In the genomic region with DNA sequence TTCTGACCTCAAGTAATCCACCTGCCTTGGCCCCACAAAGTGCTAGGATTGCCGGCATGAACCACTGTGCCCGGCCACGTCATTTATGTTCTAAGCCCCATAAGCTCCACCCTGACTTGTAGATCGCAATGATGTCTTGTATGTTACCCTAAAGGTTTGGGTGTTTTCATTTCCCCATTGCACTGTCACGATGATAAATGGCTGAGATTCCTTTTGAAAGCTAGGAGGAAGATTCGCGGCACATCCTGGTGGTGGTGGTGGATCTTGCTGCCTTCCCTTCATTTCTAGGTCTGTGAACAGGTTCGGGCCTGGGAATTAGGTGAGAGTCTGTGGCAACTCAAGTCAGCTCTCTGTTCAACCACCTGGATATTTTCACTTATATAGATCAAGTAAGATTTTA, we compare ENCODE assay signal across 26 cellular contexts. TPM values are rescaled to one million over a fixed set of nuclear protein-coding genes. Genes with fewer than 3 reads are reported as not detected.
DNase-seq lines count a peak whose midpoint lies in the region; ATAC-seq, FAIRE-seq and TF ChIP-seq lines count a peak whose summit lies in the region.
"Had no signal": no experiment of that assay in that cellular context is flagged by ENCODE, and none has a peak within 500 bp of the region (broad histone marks: within the 10 kb centered on the region; RNA-seq: fewer than 3 reads in every experiment).

No MANE protein-coding gene starts in this region.

- H3K4me3 ChIP-seq in astrocyte (ENCODE audit: insufficient read depth, low read depth, low read length) (no peak overlapping the region), gastrocnemius medialis (no peak overlapping the region)
- H3K4me3 ChIP-seq: GM12878, GM23338 had no signal

- H2AFZ ChIP-seq in astrocyte (ENCODE audit: low read depth, low read length) = no peak overlapping the region
- H2AFZ ChIP-seq: GM23338 had no signal

- ATAC-seq in gastrocnemius medialis (no peak), GM19035 (IDR thresholded peaks at IDR 0.05; ENCODE audit: unreplicated experiment) (no peak)
- ATAC-seq: GM12878, GM23338 had no signal

- H3K9me3 Mint-ChIP-seq in astrocyte (ENCODE audit: unreplicated experiment) = no peaks in the 10 kb centered on the region
- no peaks in the 10 kb centered on the region for H3K9me3 Mint-ChIP-seq in activated CD4-positive, alpha-beta memory T cell treated with anti-CD3 and anti-CD28 coated beads for 36 hours
- H3K9me3 Mint-ChIP-seq: CD4-positive, CD25-positive, alpha-beta regulatory T cell; GM23338 had no signal

- H4K20me1 ChIP-seq in astrocyte (ENCODE audit: insufficient read depth, low read length) = no peaks in the 10 kb centered on the region

- peaks cover 32% of the 10 kb centered on the region for H3K4me1 Mint-ChIP-seq in astrocyte (ENCODE audit: low read depth, unreplicated experiment)
- peaks cover 4% of the 10 kb centered on the region for H3K4me1 Mint-ChIP-seq in activated CD4-positive, alpha-beta memory T cell treated with anti-CD3 and anti-CD28 coated beads for 36 hours (ENCODE audit: low read depth)
- H3K4me1 Mint-ChIP-seq: GM23338 had no signal

- H3K4me3 Mint-ChIP-seq in astrocyte (ENCODE audit: unreplicated experiment) = no peak overlapping the region
- no peak overlapping the region for H3K4me3 Mint-ChIP-seq in activated CD4-positive, alpha-beta memory T cell treated with anti-CD3 and anti-CD28 coated beads for 36 hours
- H3K4me3 Mint-ChIP-seq: CD4-positive, CD25-positive, alpha-beta regulatory T cell; CD8-positive, alpha-beta memory T cell; GM23338 had no signal

- peak overlapping the region; percentile 44 for H3K27ac Mint-ChIP-seq in astrocyte (ENCODE audit: unreplicated experiment)
- H3K27ac Mint-ChIP-seq in activated CD4-positive, alpha-beta memory T cell treated with anti-CD3 and anti-CD28 coated beads for 36 hours = no peak overlapping the region
- H3K27ac Mint-ChIP-seq: GM23338 had no signal

- H3K9ac ChIP-seq in astrocyte (ENCODE audit: low read length) = no peak overlapping the region

- CTCF ChIA-PET in activated CD4-positive, alpha-beta memory T cell treated with anti-CD3 and anti-CD28 coated beads for 36 hours (lab: Charles Lee) = interaction anchor here (0.8 to 1.2 kb wide), 3 partner anchors 41 to 123 kb away, joined by 3 to 5 read pairs (median 4); no protein-coding TSS in a partner anchor

- POLR2A ChIA-PET in activated CD4-positive, alpha-beta memory T cell treated with anti-CD3 and anti-CD28 coated beads for 36 hours (lab: Charles Lee) = no interaction called here

- H3K79me2 ChIP-seq in astrocyte (ENCODE audit: insufficient read depth, low read length) = no peaks in the 10 kb centered on the region

- H3K4me2 ChIP-seq in astrocyte (ENCODE audit: low read length) = no peak overlapping the region
- H3K4me2 ChIP-seq: GM23338 had no signal

- no peak for TF ChIP-seq CTCF in astrocyte (IDR thresholded peaks at IDR 0.05; ENCODE audit: insufficient read depth, low read depth, low read length)
- TF ChIP-seq CTCF in gastrocnemius medialis (IDR thresholded peaks at IDR 0.05 in 4 of 5, conservative IDR thresholded peaks at IDR 0.05 in 1 of 5) = no peak

- intact Hi-C loops in gastrocnemius medialis (cut with DNase I; ENCODE audit: low total_unique reads) = no loop called here
- intact Hi-C loops in activated CD4-positive, alpha-beta memory T cell treated with anti-CD3 and anti-CD28 coated beads for 36 hours (cut with micrococcal nuclease) = no loop called here

- no peaks in the 10 kb centered on the region for H3K9me3 ChIP-seq in astrocyte (ENCODE audit: insufficient read depth, low read depth, low read length)
- H3K9me3 ChIP-seq in gastrocnemius medialis = no peaks in the 10 kb centered on the region
- H3K9me3 ChIP-seq: BE2C had no signal

- H3K27ac ChIP-seq in astrocyte (ENCODE audit: low read depth, low read length) (no peak overlapping the region), gastrocnemius medialis (peak overlapping the region in 3 of 4 donors; percentile 67 to 81 (median 72))

- peak; percentile 62 for DNase-seq in MV-4-11 (lab: John Stamatoyannopoulos, UW)
- DNase-seq in astrocyte (ENCODE audit: low read depth) = no peak
- no peak for DNase-seq in gastrocnemius medialis
- no peak for DNase-seq in activated CD4-positive, alpha-beta T cell treated with anti-CD3 and anti-CD28 coated beads, Interleukin-2, amount 50 U/mL, for 48 hours
- no peak for DNase-seq in stimulated activated CD4-positive, alpha-beta T cell treated with anti-CD3 and anti-CD28 coated beads, Interleukin-1b, Interleukin-23, amount 100 ng/mL, for 48 hours
- no peak for DNase-seq in activated CD4-positive, alpha-beta memory T cell treated with anti-CD3 and anti-CD28 coated beads for 36 hours
- DNase-seq: ACHN; BE2C; C1 segment of cervical spinal cord; CD4-positive, CD25-positive, alpha-beta regulatory T cell; CD8-positive, alpha-beta memory T cell; COR-L47; DMS 273 treated with DMSO at 0.1 percent for 48 hours; DMS53; DND-41; EL; HCEC 1CT; IMR-90 had no signal

- in situ Hi-C loops in gastrocnemius medialis (cut with MboI; ENCODE audit: low sequenced_read_pairs in 4 of 4) = no loop called here

- H3K27me3 ChIP-seq in astrocyte (ENCODE audit: insufficient read depth, low read length) = peaks cover 7% of the 10 kb centered on the region
- H3K27me3 ChIP-seq in gastrocnemius medialis = no peaks in the 10 kb centered on the region

- H3K4me1 ChIP-seq in astrocyte (ENCODE audit: insufficient read depth, low read length) = peaks cover 7% of the 10 kb centered on the region
- H3K4me1 ChIP-seq in gastrocnemius medialis = peaks cover 24 to 25% of the 10 kb centered on the region in 2 donors
- H3K4me1 ChIP-seq: BE2C had no signal

- FAIRE-seq in astrocyte (lab: Jason Lieb, UNC) = no peak
- FAIRE-seq: A204.1, GM12878, GM19239, H54, HTR-8/SVneo had no signal

- no peaks in the 10 kb centered on the region for H3K36me3 Mint-ChIP-seq in astrocyte (ENCODE audit: low read depth, unreplicated experiment)
- no peaks in the 10 kb centered on the region for H3K36me3 Mint-ChIP-seq in activated CD4-positive, alpha-beta memory T cell treated with anti-CD3 and anti-CD28 coated beads for 36 hours
- H3K36me3 Mint-ChIP-seq: CD4-positive, CD25-positive, alpha-beta regulatory T cell; CD8-positive, alpha-beta memory T cell had no signal

- no peak for TF ChIP-seq POLR2A in gastrocnemius medialis (IDR thresholded peaks at IDR 0.05)

- H3K36me3 ChIP-seq in astrocyte (ENCODE audit: insufficient read depth, low read length) = no peaks in the 10 kb centered on the region
- H3K36me3 ChIP-seq in gastrocnemius medialis = no peaks in the 10 kb centered on the region
- H3K36me3 ChIP-seq: BE2C had no signal

- H3K27me3 Mint-ChIP-seq in astrocyte (ENCODE audit: low read depth, unreplicated experiment) = peaks cover 2% of the 10 kb centered on the region
- peaks cover 12% of the 10 kb centered on the region for H3K27me3 Mint-ChIP-seq in activated CD4-positive, alpha-beta memory T cell treated with anti-CD3 and anti-CD28 coated beads for 36 hours

RNA-seq across cellular contexts. Expression of gene MUC22, which starts 28.3 kb away (rescaled TPM):
- total RNA-seq in astrocyte (0.05 TPM in 1 of 2 replicates, not detected in the other), gastrocnemius medialis (under 1 TPM; 0.05 to 0.36 (median 0.18) TPM)
- not detected for total RNA-seq in activated CD4-positive, alpha-beta memory T cell treated with anti-CD3 and anti-CD28 coated beads for 36 hours
- total RNA-seq: CD4-positive, CD25-positive, alpha-beta regulatory T cell; CD8-positive, alpha-beta memory T cell; G401; GM23338; IMR-90 had no signal

RNA-seq across cellular contexts. Expression of gene MUC21, which starts 55.0 kb away (rescaled TPM):
- not detected in 2 replicates for total RNA-seq in astrocyte
- total RNA-seq in gastrocnemius medialis = not detected
- not detected for total RNA-seq in activated CD4-positive, alpha-beta memory T cell treated with anti-CD3 and anti-CD28 coated beads for 36 hours
- total RNA-seq: CD4-positive, CD25-positive, alpha-beta regulatory T cell; CD8-positive, alpha-beta memory T cell; G401; GM12878; GM23338; IMR-90 had no signal
